ENCODE assay signal across 1 cellular context in the genomic region with DNA sequence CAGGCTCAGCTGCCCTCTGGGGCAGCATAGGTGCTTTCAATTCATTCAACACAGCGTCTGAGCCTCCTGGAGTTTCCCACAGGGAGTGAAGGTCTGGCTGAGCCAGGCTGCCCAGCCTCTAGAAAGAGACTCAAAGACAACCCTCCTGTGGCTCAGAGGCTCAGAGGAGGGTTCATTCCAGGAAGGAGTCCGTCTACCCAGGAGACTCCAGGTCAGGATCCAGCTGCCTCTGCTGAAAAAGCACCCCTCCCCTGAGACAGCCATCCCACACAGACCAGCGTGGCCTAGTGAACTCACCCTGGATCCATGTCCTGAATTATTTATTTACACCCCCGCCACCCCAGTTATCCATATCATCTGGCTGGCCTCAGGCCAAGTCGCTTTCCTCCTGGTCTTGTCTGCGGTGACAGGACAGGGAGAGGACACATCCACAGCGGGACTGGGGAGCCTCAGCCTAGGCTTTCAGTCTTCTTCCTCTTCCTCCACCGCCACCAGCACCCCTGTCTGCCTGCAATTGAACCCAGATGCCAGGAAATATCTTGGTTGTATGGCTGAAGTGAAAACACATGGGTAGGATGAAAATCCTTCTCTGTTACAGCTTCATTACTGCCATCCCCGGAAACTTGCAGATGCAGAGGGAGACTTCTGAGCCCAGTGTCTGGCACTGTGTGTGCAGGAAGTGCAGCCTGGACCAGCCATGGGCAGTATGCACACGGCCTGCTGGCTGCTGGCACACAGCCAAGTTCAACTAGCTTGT.
TF ChIP-seq lines count a peak whose summit lies in the region.

No MANE protein-coding gene starts in this region.

TF ChIP-seq in HEK293, 187 proteins besides CTCF, POLR2A, EP300 and RAD21 (continued from another document):
- TF ChIP-seq, protein P1, sequence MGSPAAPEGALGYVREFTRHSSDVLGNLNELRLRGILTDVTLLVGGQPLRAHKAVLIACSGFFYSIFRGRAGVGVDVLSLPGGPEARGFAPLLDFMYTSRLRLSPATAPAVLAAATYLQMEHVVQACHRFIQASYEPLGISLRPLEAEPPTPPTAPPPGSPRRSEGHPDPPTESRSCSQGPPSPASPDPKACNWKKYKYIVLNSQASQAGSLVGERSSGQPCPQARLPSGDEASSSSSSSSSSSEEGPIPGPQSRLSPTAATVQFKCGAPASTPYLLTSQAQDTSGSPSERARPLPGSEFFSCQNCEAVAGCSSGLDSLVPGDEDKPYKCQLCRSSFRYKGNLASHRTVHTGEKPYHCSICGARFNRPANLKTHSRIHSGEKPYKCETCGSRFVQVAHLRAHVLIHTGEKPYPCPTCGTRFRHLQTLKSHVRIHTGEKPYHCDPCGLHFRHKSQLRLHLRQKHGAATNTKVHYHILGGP (tag by site-specific recombination; IDR thresholded peaks at IDR 0.05): peak; percentile 59; the same call in 1 of the 2 replicates
- TF ChIP-seq ZNF37A (tag by site-specific recombination; IDR thresholded peaks at IDR 0.05): peak; percentile 61; the same call in 1 of the 2 replicates
- TF ChIP-seq ZNF549 (tag by site-specific recombination; IDR thresholded peaks at IDR 0.05): 0 out of 2 replicates have a peak, but pooled peaks have one; percentile 45
- TF ChIP-seq ZNF571 (tag by site-specific recombination; IDR thresholded peaks at IDR 0.05): peak; percentile 87; the same call in 1 of the 2 replicates
- no peak for TF ChIP-seq ZNF529 (tag by site-specific recombination; IDR thresholded peaks at IDR 0.05; ENCODE audit: insufficient replicate concordance)
- peak; percentile 37; the same call in 1 of the 2 replicates for TF ChIP-seq ZNF626 (tag by site-specific recombination; IDR thresholded peaks at IDR 0.05)
- TF ChIP-seq, protein P2, sequence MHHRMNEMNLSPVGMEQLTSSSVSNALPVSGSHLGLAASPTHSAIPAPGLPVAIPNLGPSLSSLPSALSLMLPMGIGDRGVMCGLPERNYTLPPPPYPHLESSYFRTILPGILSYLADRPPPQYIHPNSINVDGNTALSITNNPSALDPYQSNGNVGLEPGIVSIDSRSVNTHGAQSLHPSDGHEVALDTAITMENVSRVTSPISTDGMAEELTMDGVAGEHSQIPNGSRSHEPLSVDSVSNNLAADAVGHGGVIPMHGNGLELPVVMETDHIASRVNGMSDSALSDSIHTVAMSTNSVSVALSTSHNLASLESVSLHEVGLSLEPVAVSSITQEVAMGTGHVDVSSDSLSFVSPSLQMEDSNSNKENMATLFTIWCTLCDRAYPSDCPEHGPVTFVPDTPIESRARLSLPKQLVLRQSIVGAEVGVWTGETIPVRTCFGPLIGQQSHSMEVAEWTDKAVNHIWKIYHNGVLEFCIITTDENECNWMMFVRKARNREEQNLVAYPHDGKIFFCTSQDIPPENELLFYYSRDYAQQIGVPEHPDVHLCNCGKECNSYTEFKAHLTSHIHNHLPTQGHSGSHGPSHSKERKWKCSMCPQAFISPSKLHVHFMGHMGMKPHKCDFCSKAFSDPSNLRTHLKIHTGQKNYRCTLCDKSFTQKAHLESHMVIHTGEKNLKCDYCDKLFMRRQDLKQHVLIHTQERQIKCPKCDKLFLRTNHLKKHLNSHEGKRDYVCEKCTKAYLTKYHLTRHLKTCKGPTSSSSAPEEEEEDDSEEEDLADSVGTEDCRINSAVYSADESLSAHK (tag by site-specific recombination; IDR thresholded peaks at IDR 0.05): no peak
- peak; percentile 87 for TF ChIP-seq ZNF350 (tag by site-specific recombination; IDR thresholded peaks at IDR 0.05)
- TF ChIP-seq ZNF221 (tag by site-specific recombination; IDR thresholded peaks at IDR 0.05; ENCODE audit: borderline replicate concordance): 0 out of 2 replicates have a peak, but pooled peaks have one; percentile 43
- TF ChIP-seq, protein P3, sequence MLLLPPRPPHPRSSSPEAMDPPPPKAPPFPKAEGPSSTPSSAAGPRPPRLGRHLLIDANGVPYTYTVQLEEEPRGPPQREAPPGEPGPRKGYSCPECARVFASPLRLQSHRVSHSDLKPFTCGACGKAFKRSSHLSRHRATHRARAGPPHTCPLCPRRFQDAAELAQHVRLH (tag by site-specific recombination; IDR thresholded peaks at IDR 0.05): 0 out of 2 replicates have a peak, but pooled peaks have one; percentile 36
- 0 out of 2 replicates have a peak, but pooled peaks have one; percentile 21 for TF ChIP-seq ZNF600 (tag by site-specific recombination; IDR thresholded peaks at IDR 0.05)
- TF ChIP-seq ZBTB17 (tag by site-specific recombination; IDR thresholded peaks at IDR 0.05): no peak
- peak; percentile 89; the same call in 1 of the 2 replicates for TF ChIP-seq ZNF561 (tag by site-specific recombination; IDR thresholded peaks at IDR 0.05; ENCODE audit: borderline replicate concordance)
- TF ChIP-seq ZNF146 (tag by site-specific recombination; IDR thresholded peaks at IDR 0.05): no peak
- TF ChIP-seq ZNF214 (tag by site-specific recombination; IDR thresholded peaks at IDR 0.05; ENCODE audit: borderline replicate concordance): peak; percentile 63; the same call in 1 of the 2 replicates
- TF ChIP-seq EGR2 (tag by site-specific recombination; IDR thresholded peaks at IDR 0.05; ENCODE audit: low read depth): peak; percentile 66; the same call in 1 of the 2 replicates
- peak; percentile 89 for TF ChIP-seq ZNF184 (tag by site-specific recombination; IDR thresholded peaks at IDR 0.05)
- peak; percentile 70; the same call in 1 of the 2 replicates for TF ChIP-seq ZNF677 (tag by site-specific recombination; IDR thresholded peaks at IDR 0.05)
- TF ChIP-seq ZNF776 (tag by site-specific recombination; IDR thresholded peaks at IDR 0.05; ENCODE audit: borderline replicate concordance): peak; percentile 94; the same call in 1 of the 2 replicates
- TF ChIP-seq ZNF624 (tag by site-specific recombination; IDR thresholded peaks at IDR 0.05): peak; percentile 78; the same call in 1 of the 2 replicates
TF ChIP-seq in HEK293: peak in this region for 23.
